ENCODE assay signal across 1 cellular context in genomic region chr1:28926629-28927441, GRCh38.
A peak's percentile ranks its signal among the peaks of the same experiment; 100 is the strongest.
TF ChIP-seq lines count a peak whose summit lies in the region.

No MANE protein-coding gene starts in this region.

TF ChIP-seq in K562, 482 proteins besides CTCF, POLR2A, EP300 and RAD21 (continued from another document and continues in another):
- TF ChIP-seq CAMTA2 (CRISPR knock-in tag; conservative IDR thresholded peaks at IDR 0.05), result no peak
- TF ChIP-seq CXXC5 (CRISPR knock-in tag; IDR thresholded peaks at IDR 0.05), result no peak
- TF ChIP-seq POLR2G (IDR thresholded peaks at IDR 0.05; ENCODE audit: low read depth, low read length), result 0 out of 2 replicates have a peak, but pooled peaks have one; percentile 28
- peak; percentile 88 for TF ChIP-seq CCNT2 (IDR thresholded peaks at IDR 0.05; ENCODE audit: borderline replicate concordance, extremely low read depth, insufficient read length, low read depth, low read length)
- TF ChIP-seq POLR3A (IDR thresholded peaks at IDR 0.05; ENCODE audit: borderline replicate concordance, extremely low read depth, insufficient read depth, insufficient read length), result no peak
- peak; percentile 81 for TF ChIP-seq FOSL1 (tag; conservative IDR thresholded peaks at IDR 0.05)
- no peak for TF ChIP-seq ZNF431 (CRISPR knock-in tag; IDR thresholded peaks at IDR 0.05)
- TF ChIP-seq, protein P1, sequence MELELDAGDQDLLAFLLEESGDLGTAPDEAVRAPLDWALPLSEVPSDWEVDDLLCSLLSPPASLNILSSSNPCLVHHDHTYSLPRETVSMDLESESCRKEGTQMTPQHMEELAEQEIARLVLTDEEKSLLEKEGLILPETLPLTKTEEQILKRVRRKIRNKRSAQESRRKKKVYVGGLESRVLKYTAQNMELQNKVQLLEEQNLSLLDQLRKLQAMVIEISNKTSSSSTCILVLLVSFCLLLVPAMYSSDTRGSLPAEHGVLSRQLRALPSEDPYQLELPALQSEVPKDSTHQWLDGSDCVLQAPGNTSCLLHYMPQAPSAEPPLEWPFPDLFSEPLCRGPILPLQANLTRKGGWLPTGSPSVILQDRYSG (tag; conservative IDR thresholded peaks at IDR 0.05; ENCODE audit: low read depth), result no peak
- TF ChIP-seq IRF2 (CRISPR knock-in tag; IDR thresholded peaks at IDR 0.05), result no peak
- peak; percentile 99 for TF ChIP-seq FOXA3 (CRISPR knock-in tag; conservative IDR thresholded peaks at IDR 0.05 in 1 of 2, IDR thresholded peaks at IDR 0.05 in 1 of 2)
- TF ChIP-seq MTA1 (IDR thresholded peaks at IDR 0.05; ENCODE audit: borderline replicate concordance), result peak; percentile 85; the same call in 1 of the 2 replicates
- TF ChIP-seq, protein P2, sequence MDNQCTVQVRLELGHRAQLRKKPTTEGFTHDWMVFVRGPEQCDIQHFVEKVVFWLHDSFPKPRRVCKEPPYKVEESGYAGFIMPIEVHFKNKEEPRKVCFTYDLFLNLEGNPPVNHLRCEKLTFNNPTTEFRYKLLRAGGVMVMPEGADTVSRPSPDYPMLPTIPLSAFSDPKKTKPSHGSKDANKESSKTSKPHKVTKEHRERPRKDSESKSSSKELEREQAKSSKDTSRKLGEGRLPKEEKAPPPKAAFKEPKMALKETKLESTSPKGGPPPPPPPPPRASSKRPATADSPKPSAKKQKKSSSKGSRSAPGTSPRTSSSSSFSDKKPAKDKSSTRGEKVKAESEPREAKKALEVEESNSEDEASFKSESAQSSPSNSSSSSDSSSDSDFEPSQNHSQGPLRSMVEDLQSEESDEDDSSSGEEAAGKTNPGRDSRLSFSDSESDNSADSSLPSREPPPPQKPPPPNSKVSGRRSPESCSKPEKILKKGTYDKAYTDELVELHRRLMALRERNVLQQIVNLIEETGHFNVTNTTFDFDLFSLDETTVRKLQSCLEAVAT (IDR thresholded peaks at IDR 0.05), result peak in 1 of 2 experiments; percentile 81; a peak in 2 of 4 replicates
- TF ChIP-seq PPARD (CRISPR knock-in tag; IDR thresholded peaks at IDR 0.05), result no peak
- TF ChIP-seq RNF2 (IDR thresholded peaks at IDR 0.05), result peak; percentile 80
- TF ChIP-seq, protein P3, sequence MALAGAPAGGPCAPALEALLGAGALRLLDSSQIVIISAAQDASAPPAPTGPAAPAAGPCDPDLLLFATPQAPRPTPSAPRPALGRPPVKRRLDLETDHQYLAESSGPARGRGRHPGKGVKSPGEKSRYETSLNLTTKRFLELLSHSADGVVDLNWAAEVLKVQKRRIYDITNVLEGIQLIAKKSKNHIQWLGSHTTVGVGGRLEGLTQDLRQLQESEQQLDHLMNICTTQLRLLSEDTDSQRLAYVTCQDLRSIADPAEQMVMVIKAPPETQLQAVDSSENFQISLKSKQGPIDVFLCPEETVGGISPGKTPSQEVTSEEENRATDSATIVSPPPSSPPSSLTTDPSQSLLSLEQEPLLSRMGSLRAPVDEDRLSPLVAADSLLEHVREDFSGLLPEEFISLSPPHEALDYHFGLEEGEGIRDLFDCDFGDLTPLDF (CRISPR knock-in tag; IDR thresholded peaks at IDR 0.05), result no peak
- TF ChIP-seq MLX (CRISPR knock-in tag; conservative IDR thresholded peaks at IDR 0.05), result no peak
- TF ChIP-seq BCL6 (CRISPR knock-in tag; IDR thresholded peaks at IDR 0.05), result no peak
- TF ChIP-seq E2F3 (CRISPR knock-in tag; IDR thresholded peaks at IDR 0.05), result no peak
- TF ChIP-seq ZNF75A (CRISPR knock-in tag; IDR thresholded peaks at IDR 0.05), result no peak
- no peak for TF ChIP-seq CBFB (CRISPR knock-in tag; IDR thresholded peaks at IDR 0.05)
- no peak for TF ChIP-seq ARHGAP35 (IDR thresholded peaks at IDR 0.05; ENCODE audit: partially characterized antibody)
- no peak for TF ChIP-seq MCM3 (IDR thresholded peaks at IDR 0.05)
- peak; percentile 89 for TF ChIP-seq CBFA2T2 (conservative IDR thresholded peaks at IDR 0.05)
- no peak for TF ChIP-seq ELK1 (CRISPR knock-in tag; IDR thresholded peaks at IDR 0.05)
- peak; percentile 90 for TF ChIP-seq MTA3 (IDR thresholded peaks at IDR 0.05; ENCODE audit: borderline replicate concordance)
- no peak for TF ChIP-seq POLR2AphosphoS2 (IDR thresholded peaks at IDR 0.05; ENCODE audit: low read length)
- peak; percentile 91 for TF ChIP-seq PML (IDR thresholded peaks at IDR 0.05; ENCODE audit: low read length)
- TF ChIP-seq HOMEZ (CRISPR knock-in tag; IDR thresholded peaks at IDR 0.05), result no peak
- no peak for TF ChIP-seq NELFE (IDR thresholded peaks at IDR 0.05; ENCODE audit: insufficient read depth, insufficient read length)
- TF ChIP-seq, protein P4, sequence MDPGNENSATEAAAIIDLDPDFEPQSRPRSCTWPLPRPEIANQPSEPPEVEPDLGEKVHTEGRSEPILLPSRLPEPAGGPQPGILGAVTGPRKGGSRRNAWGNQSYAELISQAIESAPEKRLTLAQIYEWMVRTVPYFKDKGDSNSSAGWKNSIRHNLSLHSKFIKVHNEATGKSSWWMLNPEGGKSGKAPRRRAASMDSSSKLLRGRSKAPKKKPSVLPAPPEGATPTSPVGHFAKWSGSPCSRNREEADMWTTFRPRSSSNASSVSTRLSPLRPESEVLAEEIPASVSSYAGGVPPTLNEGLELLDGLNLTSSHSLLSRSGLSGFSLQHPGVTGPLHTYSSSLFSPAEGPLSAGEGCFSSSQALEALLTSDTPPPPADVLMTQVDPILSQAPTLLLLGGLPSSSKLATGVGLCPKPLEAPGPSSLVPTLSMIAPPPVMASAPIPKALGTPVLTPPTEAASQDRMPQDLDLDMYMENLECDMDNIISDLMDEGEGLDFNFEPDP (CRISPR knock-in tag; IDR thresholded peaks at IDR 0.05), result no peak
- no peak for TF ChIP-seq TCF7 (IDR thresholded peaks at IDR 0.05; ENCODE audit: borderline replicate concordance)
- no peak for TF ChIP-seq SMARCB1 (IDR thresholded peaks at IDR 0.05; ENCODE audit: insufficient read length, low read depth)
- no peak for TF ChIP-seq FUS (optimal IDR thresholded peaks at IDR 0.05; ENCODE audit: low read depth, low read length)
- TF ChIP-seq, protein P5, sequence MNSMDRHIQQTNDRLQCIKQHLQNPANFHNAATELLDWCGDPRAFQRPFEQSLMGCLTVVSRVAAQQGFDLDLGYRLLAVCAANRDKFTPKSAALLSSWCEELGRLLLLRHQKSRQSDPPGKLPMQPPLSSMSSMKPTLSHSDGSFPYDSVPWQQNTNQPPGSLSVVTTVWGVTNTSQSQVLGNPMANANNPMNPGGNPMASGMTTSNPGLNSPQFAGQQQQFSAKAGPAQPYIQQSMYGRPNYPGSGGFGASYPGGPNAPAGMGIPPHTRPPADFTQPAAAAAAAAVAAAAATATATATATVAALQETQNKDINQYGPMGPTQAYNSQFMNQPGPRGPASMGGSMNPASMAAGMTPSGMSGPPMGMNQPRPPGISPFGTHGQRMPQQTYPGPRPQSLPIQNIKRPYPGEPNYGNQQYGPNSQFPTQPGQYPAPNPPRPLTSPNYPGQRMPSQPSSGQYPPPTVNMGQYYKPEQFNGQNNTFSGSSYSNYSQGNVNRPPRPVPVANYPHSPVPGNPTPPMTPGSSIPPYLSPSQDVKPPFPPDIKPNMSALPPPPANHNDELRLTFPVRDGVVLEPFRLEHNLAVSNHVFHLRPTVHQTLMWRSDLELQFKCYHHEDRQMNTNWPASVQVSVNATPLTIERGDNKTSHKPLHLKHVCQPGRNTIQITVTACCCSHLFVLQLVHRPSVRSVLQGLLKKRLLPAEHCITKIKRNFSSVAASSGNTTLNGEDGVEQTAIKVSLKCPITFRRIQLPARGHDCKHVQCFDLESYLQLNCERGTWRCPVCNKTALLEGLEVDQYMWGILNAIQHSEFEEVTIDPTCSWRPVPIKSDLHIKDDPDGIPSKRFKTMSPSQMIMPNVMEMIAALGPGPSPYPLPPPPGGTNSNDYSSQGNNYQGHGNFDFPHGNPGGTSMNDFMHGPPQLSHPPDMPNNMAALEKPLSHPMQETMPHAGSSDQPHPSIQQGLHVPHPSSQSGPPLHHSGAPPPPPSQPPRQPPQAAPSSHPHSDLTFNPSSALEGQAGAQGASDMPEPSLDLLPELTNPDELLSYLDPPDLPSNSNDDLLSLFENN (IDR thresholded peaks at IDR 0.05; ENCODE audit: low read depth in 2 of 2, low read length in 2 of 2), result peak in 1 of 2 experiments; percentile 93; a peak in 2 of 4 replicates
- TF ChIP-seq ZNF778 (CRISPR knock-in tag; IDR thresholded peaks at IDR 0.05), result no peak
- TF ChIP-seq HOXB6 (CRISPR knock-in tag; IDR thresholded peaks at IDR 0.05; ENCODE audit: borderline replicate concordance), result no peak
- peak; percentile 82 for TF ChIP-seq ELF4 (CRISPR knock-in tag; IDR thresholded peaks at IDR 0.05)
- peak; percentile 99 for TF ChIP-seq LEF1 (IDR thresholded peaks at IDR 0.05)
- TF ChIP-seq, protein P6, sequence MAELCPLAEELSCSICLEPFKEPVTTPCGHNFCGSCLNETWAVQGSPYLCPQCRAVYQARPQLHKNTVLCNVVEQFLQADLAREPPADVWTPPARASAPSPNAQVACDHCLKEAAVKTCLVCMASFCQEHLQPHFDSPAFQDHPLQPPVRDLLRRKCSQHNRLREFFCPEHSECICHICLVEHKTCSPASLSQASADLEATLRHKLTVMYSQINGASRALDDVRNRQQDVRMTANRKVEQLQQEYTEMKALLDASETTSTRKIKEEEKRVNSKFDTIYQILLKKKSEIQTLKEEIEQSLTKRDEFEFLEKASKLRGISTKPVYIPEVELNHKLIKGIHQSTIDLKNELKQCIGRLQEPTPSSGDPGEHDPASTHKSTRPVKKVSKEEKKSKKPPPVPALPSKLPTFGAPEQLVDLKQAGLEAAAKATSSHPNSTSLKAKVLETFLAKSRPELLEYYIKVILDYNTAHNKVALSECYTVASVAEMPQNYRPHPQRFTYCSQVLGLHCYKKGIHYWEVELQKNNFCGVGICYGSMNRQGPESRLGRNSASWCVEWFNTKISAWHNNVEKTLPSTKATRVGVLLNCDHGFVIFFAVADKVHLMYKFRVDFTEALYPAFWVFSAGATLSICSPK (IDR thresholded peaks at IDR 0.05; ENCODE audit: borderline replicate concordance), result no peak; the same call in 1 of the 2 replicates
- TF ChIP-seq THRB (CRISPR knock-in tag; conservative IDR thresholded peaks at IDR 0.05), result 0 out of 2 replicates have a peak, but pooled peaks have one; percentile 69
- TF ChIP-seq LARP7 (IDR thresholded peaks at IDR 0.05), result no peak
- TF ChIP-seq ZNF282 (CRISPR knock-in tag; IDR thresholded peaks at IDR 0.05), result no peak
- peak; percentile 75; the same call in 1 of the 2 replicates for TF ChIP-seq ZNF668 (CRISPR knock-in tag; IDR thresholded peaks at IDR 0.05)
- TF ChIP-seq MYC (IDR thresholded peaks at IDR 0.05; ENCODE audit: low read depth, low read length), result peak; percentile 85
- TF ChIP-seq MYC (CRISPR knock-in tag; IDR thresholded peaks at IDR 0.05; ENCODE audit: borderline replicate concordance, low read depth), result no peak
- no peak for TF ChIP-seq HSF4 (CRISPR knock-in tag; IDR thresholded peaks at IDR 0.05; ENCODE audit: borderline replicate concordance)
- no peak for TF ChIP-seq U2AF1 (optimal IDR thresholded peaks at IDR 0.05; ENCODE audit: low read depth, low read length)
- TF ChIP-seq, protein P7, sequence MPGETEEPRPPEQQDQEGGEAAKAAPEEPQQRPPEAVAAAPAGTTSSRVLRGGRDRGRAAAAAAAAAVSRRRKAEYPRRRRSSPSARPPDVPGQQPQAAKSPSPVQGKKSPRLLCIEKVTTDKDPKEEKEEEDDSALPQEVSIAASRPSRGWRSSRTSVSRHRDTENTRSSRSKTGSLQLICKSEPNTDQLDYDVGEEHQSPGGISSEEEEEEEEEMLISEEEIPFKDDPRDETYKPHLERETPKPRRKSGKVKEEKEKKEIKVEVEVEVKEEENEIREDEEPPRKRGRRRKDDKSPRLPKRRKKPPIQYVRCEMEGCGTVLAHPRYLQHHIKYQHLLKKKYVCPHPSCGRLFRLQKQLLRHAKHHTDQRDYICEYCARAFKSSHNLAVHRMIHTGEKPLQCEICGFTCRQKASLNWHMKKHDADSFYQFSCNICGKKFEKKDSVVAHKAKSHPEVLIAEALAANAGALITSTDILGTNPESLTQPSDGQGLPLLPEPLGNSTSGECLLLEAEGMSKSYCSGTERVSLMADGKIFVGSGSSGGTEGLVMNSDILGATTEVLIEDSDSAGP (CRISPR knock-in tag; IDR thresholded peaks at IDR 0.05), result no peak
- peak; percentile 72 for TF ChIP-seq MBD2 (IDR thresholded peaks at IDR 0.05; ENCODE audit: borderline replicate concordance, low read depth)
- no peak for TF ChIP-seq ZNF263 (CRISPR knock-in tag; IDR thresholded peaks at IDR 0.05; ENCODE audit: borderline replicate concordance)
- no peak for TF ChIP-seq NUFIP1 (IDR thresholded peaks at IDR 0.05; ENCODE audit: partially characterized antibody)
- TF ChIP-seq ZNF41 (CRISPR knock-in tag; conservative IDR thresholded peaks at IDR 0.05), result no peak
- no peak for TF ChIP-seq FIP1L1 (IDR thresholded peaks at IDR 0.05; ENCODE audit: low read depth, low read length, poor library complexity, severe bottlenecking)
- TF ChIP-seq TGIF2 (CRISPR knock-in tag; IDR thresholded peaks at IDR 0.05), result no peak
- TF ChIP-seq SMAD1 (IDR thresholded peaks at IDR 0.05; ENCODE audit: low read depth, low read length, partially characterized antibody), result no peak
